2 cellular contexts compared by ENCODE assay signal in genomic region chr9:121684381-121685145, GRCh38.
A peak's percentile ranks its signal among the peaks of the same experiment; 100 is the strongest.
TF ChIP-seq lines count a peak whose summit lies in the region.

No MANE protein-coding gene starts in this region.

TF ChIP-seq in K562, 482 proteins besides CTCF, POLR2A, EP300 and RAD21 (continued from another document):
- TF ChIP-seq, protein P1, sequence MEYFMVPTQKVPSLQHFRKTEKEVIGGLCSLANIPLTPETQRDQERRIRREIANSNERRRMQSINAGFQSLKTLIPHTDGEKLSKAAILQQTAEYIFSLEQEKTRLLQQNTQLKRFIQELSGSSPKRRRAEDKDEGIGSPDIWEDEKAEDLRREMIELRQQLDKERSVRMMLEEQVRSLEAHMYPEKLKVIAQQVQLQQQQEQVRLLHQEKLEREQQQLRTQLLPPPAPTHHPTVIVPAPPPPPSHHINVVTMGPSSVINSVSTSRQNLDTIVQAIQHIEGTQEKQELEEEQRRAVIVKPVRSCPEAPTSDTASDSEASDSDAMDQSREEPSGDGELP (CRISPR knock-in tag; IDR thresholded peaks at IDR 0.05; ENCODE audit: borderline replicate concordance) = peak; percentile 69; the same call in 1 of the 2 replicates
- TF ChIP-seq ZNF586 (CRISPR knock-in tag; conservative IDR thresholded peaks at IDR 0.05) = no peak

TF ChIP-seq in liver, 16 proteins besides CTCF, POLR2A, EP300 and RAD21 (continued from another document):
- TF ChIP-seq REST (IDR thresholded peaks at IDR 0.05) (no peak), RXRA (IDR thresholded peaks at IDR 0.05) (no peak), TAF1 (conservative IDR thresholded peaks at IDR 0.05) (no peak), HNF4A (conservative IDR thresholded peaks at IDR 0.05) (no peak), SP1 (IDR thresholded peaks at IDR 0.05) (no peak), EGR1 (IDR thresholded peaks at IDR 0.05; ENCODE audit: low read depth in 2 of 2) (no peak), FOXA1 (IDR thresholded peaks at IDR 0.05) (no peak), NR2F2 (IDR thresholded peaks at IDR 0.05) (no peak)
- TF ChIP-seq, protein P2, sequence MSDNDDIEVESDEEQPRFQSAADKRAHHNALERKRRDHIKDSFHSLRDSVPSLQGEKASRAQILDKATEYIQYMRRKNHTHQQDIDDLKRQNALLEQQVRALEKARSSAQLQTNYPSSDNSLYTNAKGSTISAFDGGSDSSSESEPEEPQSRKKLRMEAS (IDR thresholded peaks at IDR 0.05) = no peak
- TF ChIP-seq, protein P3, sequence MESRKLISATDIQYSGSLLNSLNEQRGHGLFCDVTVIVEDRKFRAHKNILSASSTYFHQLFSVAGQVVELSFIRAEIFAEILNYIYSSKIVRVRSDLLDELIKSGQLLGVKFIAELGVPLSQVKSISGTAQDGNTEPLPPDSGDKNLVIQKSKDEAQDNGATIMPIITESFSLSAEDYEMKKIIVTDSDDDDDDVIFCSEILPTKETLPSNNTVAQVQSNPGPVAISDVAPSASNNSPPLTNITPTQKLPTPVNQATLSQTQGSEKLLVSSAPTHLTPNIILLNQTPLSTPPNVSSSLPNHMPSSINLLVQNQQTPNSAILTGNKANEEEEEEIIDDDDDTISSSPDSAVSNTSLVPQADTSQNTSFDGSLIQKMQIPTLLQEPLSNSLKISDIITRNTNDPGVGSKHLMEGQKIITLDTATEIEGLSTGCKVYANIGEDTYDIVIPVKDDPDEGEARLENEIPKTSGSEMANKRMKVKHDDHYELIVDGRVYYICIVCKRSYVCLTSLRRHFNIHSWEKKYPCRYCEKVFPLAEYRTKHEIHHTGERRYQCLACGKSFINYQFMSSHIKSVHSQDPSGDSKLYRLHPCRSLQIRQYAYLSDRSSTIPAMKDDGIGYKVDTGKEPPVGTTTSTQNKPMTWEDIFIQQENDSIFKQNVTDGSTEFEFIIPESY (IDR thresholded peaks at IDR 0.05) = no peak
TF ChIP-seq in liver: peak in this region for 0.
